Comparison of ENCODE assay signal across 29 cellular contexts in genomic region chr20:60838297-60838696, GRCh38.
"Had no signal": no experiment of that assay in that cellular context is flagged by ENCODE, and none has a peak within 500 bp of the region (broad histone marks: within the 10 kb centered on the region; RNA-seq: fewer than 3 reads in every experiment).

No MANE protein-coding gene starts in this region.

- FAIRE-seq: colon had no signal

- DNase-seq: activated CD4-positive, alpha-beta memory T cell treated with anti-CD3 and anti-CD28 coated beads for 36 hours; activated CD4-positive, alpha-beta T cell treated with anti-CD3 and anti-CD28 coated beads for 36 hours; activated CD4-positive, alpha-beta T cell treated with anti-CD3 and anti-CD28 coated beads, Interleukin-2, amount 10 ng/mL, durations not matched to agents 24 days and 14 days; activated CD4-positive, CD25-positive, alpha-beta regulatory T cell; activated CD4-positive, CD25-positive, alpha-beta regulatory T cell treated with anti-CD3 and anti-CD28 coated beads, Interleukin-2, amount 50 U/mL, for 72 hours; activated CD8-positive, alpha-beta memory T cell treated with anti-CD3 and anti-CD28 coated beads, Interleukin-2, amount 10 ng/mL, durations not matched to agents 7 days and 5 days; activated CD8-positive, alpha-beta memory T cell treated with anti-CD3 and anti-CD28 coated beads, Interleukin-2, amount 50 U/mL, for 4 hours; activated CD8-positive, alpha-beta T cell treated with anti-CD3 and anti-CD28 coated beads, Interleukin-2, amount 10 ng/mL, durations not matched to agents 7 days and 5 days; activated effector memory CD4-positive, alpha-beta T cell treated with anti-CD3 and anti-CD28 coated beads, Interleukin-2, amount 50 U/mL, for 16 hours; activated naive CD4-positive, alpha-beta T cell treated with anti-CD3 and anti-CD28 coated beads for 36 hours; activated naive CD8-positive, alpha-beta T cell treated with anti-CD3 and anti-CD28 coated beads for 36 hours; activated naive CD8-positive, alpha-beta T cell treated with anti-CD3 and anti-CD28 coated beads, Interleukin-2, amount 50 U/mL, for 24 hours; activated T-cell treated with anti-CD3 and anti-CD28 coated beads, Interleukin-2, amount 50 U/mL, for 1 hour; activated T-cell treated with anti-CD3 and anti-CD28 coated beads, Interleukin-2, amount 50 U/mL, for 48 hours; adrenal gland; amygdala; aorta; body of pancreas; caudate nucleus; cortex of kidney; dermis blood vessel endothelial cell; effector CD4-positive, alpha-beta T cell; effector memory CD8-positive, alpha-beta T cell; erythroblast; esophagus squamous epithelium; heart right ventricle; T-helper 2 cell had no signal

- H3K4me1 ChIP-seq: adrenal gland, body of pancreas, esophagus squamous epithelium, heart right ventricle had no signal

- H3K27ac ChIP-seq: adrenal gland, body of pancreas, esophagus squamous epithelium, heart right ventricle had no signal

- H3K36me3 ChIP-seq: adrenal gland, esophagus squamous epithelium, gastroesophageal sphincter, heart right ventricle had no signal

- H3K27me3 ChIP-seq: body of pancreas, esophagus squamous epithelium, gastroesophageal sphincter had no signal

- H3K4me3 ChIP-seq: adrenal gland, body of pancreas, esophagus squamous epithelium, gastroesophageal sphincter, heart right ventricle had no signal

- H3K9me3 ChIP-seq: adrenal gland, body of pancreas, esophagus squamous epithelium, gastroesophageal sphincter had no signal

- ATAC-seq: activated CD4-positive, alpha-beta T cell treated with anti-CD3 and anti-CD28 coated beads for 36 hours; activated CD8-positive, alpha-beta memory T cell treated with anti-CD3 and anti-CD28 coated beads, Interleukin-2, amount 10 ng/mL, durations not matched to agents 7 days and 5 days; activated CD8-positive, alpha-beta T cell treated with anti-CD3 and anti-CD28 coated beads, Interleukin-2, amount 10 ng/mL, durations not matched to agents 7 days and 5 days; activated naive CD8-positive, alpha-beta T cell treated with anti-CD3 and anti-CD28 coated beads, Interleukin-2, amount 50 U/mL, for 24 hours; body of pancreas; effector memory CD8-positive, alpha-beta T cell; gastroesophageal sphincter; heart right ventricle had no signal
